ENCODE assay signal across 8 cellular contexts in the genomic region with DNA sequence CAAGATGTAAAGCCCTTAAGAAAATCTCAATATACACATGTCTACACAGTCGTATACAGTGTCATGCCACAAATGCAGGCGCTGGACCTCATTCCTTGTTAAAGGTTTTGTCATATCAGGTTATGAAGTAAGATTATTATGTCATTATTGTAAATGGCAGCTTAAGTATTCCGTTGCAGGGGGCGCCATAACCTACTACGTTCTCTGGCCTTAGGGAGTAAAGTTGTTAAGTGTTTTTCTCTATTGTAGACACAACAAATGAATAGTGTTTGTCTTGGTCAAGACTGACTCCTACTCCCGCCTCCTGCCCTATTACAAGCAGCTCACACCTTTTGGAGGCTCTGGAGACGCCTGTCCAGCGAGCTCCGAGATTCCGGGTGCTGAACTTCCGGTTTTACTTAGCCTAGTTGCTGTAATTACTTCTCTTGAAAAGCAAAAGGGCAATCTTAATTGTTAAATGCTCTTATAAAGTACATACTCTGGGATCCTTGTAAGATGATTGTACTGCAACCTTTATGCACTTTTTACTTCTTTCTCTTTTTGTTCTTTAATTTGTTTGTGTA. TPM values are rescaled to one million over a fixed set of nuclear protein-coding genes. Genes with fewer than 3 reads are reported as not detected.
DNase-seq lines count a peak whose midpoint lies in the region; ATAC-seq and TF ChIP-seq lines count a peak whose summit lies in the region.

No MANE protein-coding gene starts in this region.

- intact Hi-C loops in right cardiac atrium (cut with DNase I): loop anchor here in 1 of 4 donors (5.0 kb wide), 1 partner anchor 616 kb away; no protein-coding TSS in a partner anchor

- TF ChIP-seq CTCF in KMS-11 (conservative IDR thresholded peaks at IDR 0.05; ENCODE audit: low read depth, low read length): peak; percentile 87
- peak; percentile 57 for TF ChIP-seq CTCF in retinal pigment epithelial cell (conservative IDR thresholded peaks at IDR 0.05; ENCODE audit: low read depth, low read length)

- H3K27ac ChIP-seq in KMS-11: peak overlapping the region; percentile 91
- H3K27ac ChIP-seq in right cardiac atrium (ENCODE audit: low read length): peak overlapping the region; percentile 92

- no peaks in the 10 kb centered on the region for H3K79me2 ChIP-seq in KMS-11 (ENCODE audit: insufficient read depth, low read depth)

- H2AFZ ChIP-seq in KMS-11 (ENCODE audit: low read depth): peak overlapping the region; percentile 89

- peaks cover 11% of the 10 kb centered on the region for H3K4me1 ChIP-seq in KMS-11 (ENCODE audit: low read depth, poor library complexity, severe bottlenecking)
- H3K4me1 ChIP-seq in adipocyte (ENCODE audit: control insufficient read depth, insufficient read depth, low read length): peaks cover 6% of the 10 kb centered on the region
- H3K4me1 ChIP-seq in right cardiac atrium (ENCODE audit: control insufficient read depth, insufficient read depth, low read length): no peaks in the 10 kb centered on the region

- ATAC-seq in GM21825 (IDR thresholded peaks at IDR 0.05; ENCODE audit: unreplicated experiment) (peak; percentile 42), right cardiac atrium (peak; percentile 49 to 55)

- peak; percentile 16 for DNase-seq in GDM1 (lab: John Stamatoyannopoulos, UW)
- DNase-seq in SKM-1 treated with dmso at 0.1 percent for 144 hours (lab: John Stamatoyannopoulos, UW; ENCODE audit: unreplicated experiment): peak; percentile 59
- DNase-seq in adipocyte (ENCODE audit: low read depth): peak; percentile 75
- DNase-seq in right cardiac atrium: peak in 2 of 3 donors; percentile 37 to 65
- DNase-seq in retinal pigment epithelial cell (ENCODE audit: low read depth): peak; percentile 16
- DNase-seq in GM19238 (ENCODE audit: insufficient read length, low spot score): no peak

- H3K9ac ChIP-seq in KMS-11 (peak overlapping the region; percentile 99), adipocyte (ENCODE audit: low read length) (peak overlapping the region; percentile 99)

- under 1% methylated on average over 11 of the region's 11 CpGs for WGBS in right cardiac atrium

- peak overlapping the region; percentile 68 for H3K4me3 ChIP-seq in KMS-11 (IDR thresholded peaks at IDR 0.05; ENCODE audit: insufficient read depth, low read depth, low read length)
- peak overlapping the region; percentile 94 for H3K4me3 ChIP-seq in adipocyte (ENCODE audit: low read length)
- H3K4me3 ChIP-seq in right cardiac atrium (ENCODE audit: low read length): peak overlapping the region; percentile 80
- H3K4me3 ChIP-seq in retinal pigment epithelial cell (ENCODE audit: low read length): peak overlapping the region; percentile 85

- H3K27me3 ChIP-seq in KMS-11 (ENCODE audit: insufficient read depth, low read depth) (no peaks in the 10 kb centered on the region), adipocyte (replicated peaks; ENCODE audit: control insufficient read depth, insufficient read depth, low read length) (no peaks in the 10 kb centered on the region), right cardiac atrium (ENCODE audit: control insufficient read depth, insufficient read depth) (no peaks in the 10 kb centered on the region)

- peak overlapping the region; percentile 79 for H3K4me2 ChIP-seq in KMS-11

- H4K20me1 ChIP-seq in KMS-11 (ENCODE audit: insufficient read depth): no peaks in the 10 kb centered on the region

- H3K9me3 ChIP-seq in adipocyte (ENCODE audit: control insufficient read depth, low read length): no peaks in the 10 kb centered on the region
- H3K9me3 ChIP-seq in right cardiac atrium (ENCODE audit: control insufficient read depth, low read length): no peaks in the 10 kb centered on the region

- no peaks in the 10 kb centered on the region for H3K36me3 ChIP-seq in KMS-11 (ENCODE audit: insufficient read depth)
- H3K36me3 ChIP-seq in adipocyte (ENCODE audit: control insufficient read depth, insufficient read depth, low read length, severe bottlenecking): peaks cover 32% of the 10 kb centered on the region

RNA-seq across cellular contexts. Expression of gene GATAD1, which starts 1.0 kb away (rescaled TPM):
- 10 to 100 TPM; 18.0 to 21.5 (median 18.2) TPM for total RNA-seq in right cardiac atrium
- 15.5 TPM for polyA plus RNA-seq in right cardiac atrium

RNA-seq across cellular contexts. Expression of gene ERVW-1, which starts 29.5 kb away (rescaled TPM):
- total RNA-seq in right cardiac atrium: not detected
- 0.07 TPM for polyA plus RNA-seq in right cardiac atrium
